In the genomic region with DNA sequence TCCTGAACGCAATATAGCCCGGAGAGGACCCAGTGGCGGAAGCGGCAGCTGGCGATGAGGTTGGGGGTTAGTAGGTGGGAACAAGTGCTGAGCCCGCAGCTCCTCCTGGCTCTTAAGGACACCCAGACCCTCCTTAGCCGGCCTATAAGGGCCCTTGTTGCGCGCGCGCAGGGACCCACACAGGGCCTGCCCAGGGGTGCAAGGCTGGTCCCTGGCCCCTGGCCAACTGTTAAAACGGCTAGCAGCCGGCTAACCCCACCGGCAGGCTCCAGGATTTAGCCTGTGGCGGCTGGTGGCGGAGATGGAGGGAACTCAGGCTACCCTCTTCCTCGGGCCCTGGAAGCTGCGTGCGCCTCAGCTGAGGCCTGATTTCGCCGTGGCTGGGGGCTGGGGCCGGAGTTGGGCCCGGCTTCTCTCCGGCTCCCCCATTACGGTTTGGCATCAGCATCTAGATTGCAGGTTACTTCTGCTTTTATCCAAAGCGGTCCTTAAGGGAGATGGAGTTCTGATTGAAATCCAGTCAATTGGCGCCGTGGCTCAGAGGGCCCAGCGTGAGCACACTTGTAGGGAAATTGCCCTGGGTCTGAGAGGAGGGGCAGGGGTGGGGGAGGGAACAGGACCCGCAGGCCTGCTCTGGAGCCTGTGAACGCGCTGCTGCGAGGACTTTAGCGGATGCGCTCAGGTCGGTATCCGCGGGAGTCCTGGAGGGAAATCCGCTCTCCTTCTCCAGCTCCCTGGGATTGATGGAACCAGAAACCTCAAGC, we compare ENCODE assay signal across 10 cellular contexts. TPM values are rescaled to one million over a fixed set of nuclear protein-coding genes. Genes with fewer than 3 reads are reported as not detected.
DNase-seq lines count a peak whose midpoint lies in the region; ATAC-seq lines count a peak whose summit lies in the region.
"Had no signal": no experiment of that assay in that cellular context is flagged by ENCODE, and none has a peak within 500 bp of the region (broad histone marks: within the 10 kb centered on the region; RNA-seq: fewer than 3 reads in every experiment).

No MANE protein-coding gene starts in this region.

- H3K9me3 ChIP-seq in BLaER1 (no peaks in the 10 kb centered on the region), HUES48 (ENCODE audit: control insufficient read depth, insufficient read depth, low read length) (no peaks in the 10 kb centered on the region)
- no peaks in the 10 kb centered on the region for H3K9me3 ChIP-seq in naive thymus-derived CD4-positive, alpha-beta T cell (ENCODE audit: control insufficient read depth in 2 of 3, low read length in 3 of 3)
- H3K9me3 ChIP-seq: SJSA1 had no signal

- H3K4me3 ChIP-seq in BLaER1 (peak overlapping the region; percentile 33), HUES48 (ENCODE audit: low read depth, low read length) (peak overlapping the region; percentile 65)
- peak overlapping the region; percentile 59 for H3K4me3 ChIP-seq in naive thymus-derived CD4-positive, alpha-beta T cell (ENCODE audit: low read length)
- H3K4me3 ChIP-seq: SJSA1 had no signal

- peaks cover 81% of the 10 kb centered on the region for H3K4me1 ChIP-seq in BLaER1
- H3K4me1 ChIP-seq in HUES48 (ENCODE audit: control insufficient read depth, insufficient read depth, low read length) = peaks cover 11% of the 10 kb centered on the region; the same call in 1 of the 2 replicates
- H3K4me1 ChIP-seq in naive thymus-derived CD4-positive, alpha-beta T cell (ENCODE audit: control insufficient read depth in 2 of 2, insufficient read depth in 2 of 2, low read length in 2 of 2) = peaks cover 0 to 18% of the 10 kb centered on the region in 2 donors

- peak; percentile 24 for DNase-seq in cerebellar cortex (ENCODE audit: low spot score)
- DNase-seq in naive thymus-derived CD4-positive, alpha-beta T cell = no peak
- DNase-seq in HCEC 1CT = no peak
- DNase-seq in NCI-H446 (lab: John Stamatoyannopoulos, UW) = no peak
- DNase-seq in DMS153 treated with DMSO at 0.1 percent for 48 hours (lab: John Stamatoyannopoulos, UW; ENCODE audit: unreplicated experiment) = no peak

- no peak overlapping the region for H3K27ac ChIP-seq in BLaER1
- H3K27ac ChIP-seq in HUES48 (ENCODE audit: low read depth, low read length) = no peak overlapping the region
- H3K27ac ChIP-seq in naive thymus-derived CD4-positive, alpha-beta T cell (ENCODE audit: low read depth, low read length) = no peak overlapping the region
- H3K27ac ChIP-seq: SJSA1 had no signal

- intact Hi-C loops in naive thymus-derived CD4-positive, alpha-beta T cell (cut with micrococcal nuclease) = loop anchor here in 1 of 2 donors (5.0 kb wide), 1 partner anchor 34 kb away; no protein-coding TSS in a partner anchor

- peaks cover 4% of the 10 kb centered on the region; the same call in 1 of the 2 replicates for H3K36me3 ChIP-seq in BLaER1
- H3K36me3 ChIP-seq in HUES48 (ENCODE audit: control insufficient read depth, insufficient read depth, low read length) = no peaks in the 10 kb centered on the region
- no peaks in the 10 kb centered on the region for H3K36me3 ChIP-seq in naive thymus-derived CD4-positive, alpha-beta T cell (ENCODE audit: control insufficient read depth in 2 of 3, insufficient read depth in 3 of 3, low read length in 3 of 3)
- H3K36me3 ChIP-seq: SJSA1 had no signal

- H3K27me3 ChIP-seq in BLaER1 = peaks cover 50% of the 10 kb centered on the region
- H3K27me3 ChIP-seq in HUES48 (ENCODE audit: control insufficient read depth, insufficient read depth, low read length) = peaks cover 64% of the 10 kb centered on the region
- H3K27me3 ChIP-seq in naive thymus-derived CD4-positive, alpha-beta T cell (ENCODE audit: control insufficient read depth in 2 of 2, insufficient read depth in 2 of 2, low read length in 2 of 2) = no peaks in the 10 kb centered on the region
- H3K27me3 ChIP-seq: SJSA1 had no signal

- H3K4me2 ChIP-seq in BLaER1 = peak overlapping the region; percentile 70

- H3K9ac ChIP-seq in BLaER1 (no peak overlapping the region), HUES48 (ENCODE audit: low read depth, low read length) (no peak overlapping the region)

- peaks cover 0 to 4% (median 0%) of the 10 kb centered on the region in 5 donors for H3K36me3 Mint-ChIP-seq in naive thymus-derived CD4-positive, alpha-beta T cell
- H3K36me3 Mint-ChIP-seq: activated naive CD4-positive, alpha-beta T cell treated with anti-CD3 and anti-CD28 coated beads, Interleukin-2, amount 10 ng/mL, durations not matched to agents 7 days and 5 days had no signal

- peaks cover 3 to 36% (median 11%) of the 10 kb centered on the region in 7 donors for H3K4me1 Mint-ChIP-seq in naive thymus-derived CD4-positive, alpha-beta T cell

- CTCF ChIA-PET in naive thymus-derived CD4-positive, alpha-beta T cell (lab: Charles Lee) = interaction anchor here (0.9 to 1.1 kb wide), 4 partner anchors 28 to 44 kb away, joined by 3 to 4 read pairs (median 4); no protein-coding TSS in a partner anchor

- POLR2A ChIA-PET in naive thymus-derived CD4-positive, alpha-beta T cell (lab: Charles Lee) = interaction anchor here (0.7 to 2.1 kb wide), 4 partner anchors 19 to 52 kb away, joined by 3 to 6 read pairs (median 5); no protein-coding TSS in a partner anchor

- H3K27me3 Mint-ChIP-seq in naive thymus-derived CD4-positive, alpha-beta T cell = peaks cover 0 to 59% (median 0%) of the 10 kb centered on the region in 5 donors

- ATAC-seq in naive thymus-derived CD4-positive, alpha-beta T cell = peak; percentile 26
- ATAC-seq in HG03571 (IDR thresholded peaks at IDR 0.05; ENCODE audit: unreplicated experiment) = no peak

- no peak overlapping the region for H3K27ac Mint-ChIP-seq in naive thymus-derived CD4-positive, alpha-beta T cell
- H3K27ac Mint-ChIP-seq: activated naive CD4-positive, alpha-beta T cell treated with anti-CD3 and anti-CD28 coated beads, Interleukin-2, amount 10 ng/mL, durations not matched to agents 7 days and 5 days had no signal

- H3K4me3 Mint-ChIP-seq in naive thymus-derived CD4-positive, alpha-beta T cell = peak overlapping the region in 5 of 10 donors; percentile 81 to 88 (median 84)

- H3K9me3 Mint-ChIP-seq in naive thymus-derived CD4-positive, alpha-beta T cell = no peaks in the 10 kb centered on the region
- H3K9me3 Mint-ChIP-seq: activated naive CD4-positive, alpha-beta T cell treated with anti-CD3 and anti-CD28 coated beads, Interleukin-2, amount 10 ng/mL, durations not matched to agents 7 days and 5 days had no signal

- H4K20me1 ChIP-seq in BLaER1 = peaks cover 44% of the 10 kb centered on the region

RNA-seq across cellular contexts. Expression of gene CCDC167, which starts 37.0 kb away (rescaled TPM):
- 10 to 100 TPM; 13.8 to 55.1 (median 18.0) TPM for total RNA-seq in naive thymus-derived CD4-positive, alpha-beta T cell
- polyA plus RNA-seq in naive thymus-derived CD4-positive, alpha-beta T cell = 10 to 100 TPM; 94.0 to 95.5 TPM
